In the genomic region with DNA sequence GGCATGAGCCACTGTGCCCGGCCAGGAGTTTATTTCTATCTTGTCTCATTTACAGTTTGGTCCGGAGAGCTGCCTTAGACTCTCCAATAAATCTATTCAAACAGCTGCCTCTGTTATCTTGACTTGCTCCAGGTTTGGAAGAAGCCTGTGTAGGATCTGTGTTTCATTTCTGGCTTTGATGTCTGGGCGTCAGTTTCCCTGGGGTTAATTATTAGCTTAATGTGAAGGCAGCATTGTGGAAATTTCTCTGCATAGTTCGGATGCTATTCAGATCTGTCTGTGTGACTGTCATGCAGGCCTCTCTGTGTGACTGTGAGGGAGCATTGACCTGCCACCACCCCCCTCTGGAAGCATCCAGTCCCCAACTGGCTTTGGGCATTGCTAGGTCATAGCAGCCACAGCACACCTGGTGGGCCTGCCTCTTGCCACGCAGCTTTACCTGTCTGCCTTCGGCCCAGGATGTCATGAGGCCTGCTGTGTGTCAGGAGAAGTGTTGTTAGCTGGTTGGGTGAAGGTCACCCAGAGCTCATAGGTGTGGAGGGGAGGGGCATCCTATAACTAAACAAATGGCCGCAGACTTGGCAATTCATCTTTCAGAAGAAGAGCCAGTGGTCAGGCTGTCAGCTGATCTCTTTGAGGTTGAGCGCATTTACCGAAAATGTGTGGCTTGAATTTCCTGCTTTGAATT, we compare ENCODE assay signal across 1 cellular context.
A peak's percentile ranks its signal among the peaks of the same experiment; 100 is the strongest.
TF ChIP-seq lines count a peak whose summit lies in the region.

No MANE protein-coding gene starts in this region.

TF ChIP-seq in HepG2, 621 proteins besides CTCF, POLR2A, EP300 and RAD21 (continues in another document):
- TF ChIP-seq CAMTA2 (CRISPR knock-in tag; IDR thresholded peaks at IDR 0.05; ENCODE audit: borderline replicate concordance) (no peak), ZNF790 (CRISPR knock-in tag; IDR thresholded peaks at IDR 0.05; ENCODE audit: borderline replicate concordance) (no peak), NBN (conservative IDR thresholded peaks at IDR 0.05) (no peak), ZNF354B (CRISPR knock-in tag; IDR thresholded peaks at IDR 0.05) (no peak), NR1H2 (CRISPR knock-in tag; IDR thresholded peaks at IDR 0.05; ENCODE audit: borderline replicate concordance, low read depth) (no peak), ZNF530 (CRISPR knock-in tag; IDR thresholded peaks at IDR 0.05; ENCODE audit: low read depth) (no peak), STAT5B (CRISPR knock-in tag; IDR thresholded peaks at IDR 0.05) (no peak; the same call in 1 of the 2 replicates), IKZF4 (CRISPR knock-in tag; IDR thresholded peaks at IDR 0.05; ENCODE audit: borderline replicate concordance, low read depth, not compliant biosample characterization) (no peak), ZNF562 (CRISPR knock-in tag; IDR thresholded peaks at IDR 0.05; ENCODE audit: borderline replicate concordance) (no peak), RFXANK (CRISPR knock-in tag; IDR thresholded peaks at IDR 0.05) (no peak), ATF1 (CRISPR knock-in tag; IDR thresholded peaks at IDR 0.05) (peak; percentile 57; the same call in 1 of the 2 replicates), SMYD3 (CRISPR knock-in tag; IDR thresholded peaks at IDR 0.05) (0 out of 2 replicates have a peak, but pooled peaks have one; percentile 18), KLF9 (CRISPR knock-in tag; IDR thresholded peaks at IDR 0.05; ENCODE audit: low read depth) (no peak), ZNF703 (CRISPR knock-in tag; IDR thresholded peaks at IDR 0.05; ENCODE audit: borderline replicate concordance) (no peak), KDM3A (CRISPR knock-in tag; IDR thresholded peaks at IDR 0.05; ENCODE audit: low read depth) (no peak)
- TF ChIP-seq, protein P1, sequence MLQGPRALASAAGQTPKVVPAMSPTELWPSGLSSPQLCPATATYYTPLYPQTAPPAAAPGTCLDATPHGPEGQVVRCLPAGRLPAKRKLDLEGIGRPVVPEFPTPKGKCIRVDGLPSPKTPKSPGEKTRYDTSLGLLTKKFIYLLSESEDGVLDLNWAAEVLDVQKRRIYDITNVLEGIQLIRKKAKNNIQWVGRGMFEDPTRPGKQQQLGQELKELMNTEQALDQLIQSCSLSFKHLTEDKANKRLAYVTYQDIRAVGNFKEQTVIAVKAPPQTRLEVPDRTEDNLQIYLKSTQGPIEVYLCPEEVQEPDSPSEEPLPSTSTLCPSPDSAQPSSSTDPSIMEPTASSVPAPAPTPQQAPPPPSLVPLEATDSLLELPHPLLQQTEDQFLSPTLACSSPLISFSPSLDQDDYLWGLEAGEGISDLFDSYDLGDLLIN (CRISPR knock-in tag; IDR thresholded peaks at IDR 0.05; ENCODE audit: borderline replicate concordance) = no peak
- TF ChIP-seq, protein P2, sequence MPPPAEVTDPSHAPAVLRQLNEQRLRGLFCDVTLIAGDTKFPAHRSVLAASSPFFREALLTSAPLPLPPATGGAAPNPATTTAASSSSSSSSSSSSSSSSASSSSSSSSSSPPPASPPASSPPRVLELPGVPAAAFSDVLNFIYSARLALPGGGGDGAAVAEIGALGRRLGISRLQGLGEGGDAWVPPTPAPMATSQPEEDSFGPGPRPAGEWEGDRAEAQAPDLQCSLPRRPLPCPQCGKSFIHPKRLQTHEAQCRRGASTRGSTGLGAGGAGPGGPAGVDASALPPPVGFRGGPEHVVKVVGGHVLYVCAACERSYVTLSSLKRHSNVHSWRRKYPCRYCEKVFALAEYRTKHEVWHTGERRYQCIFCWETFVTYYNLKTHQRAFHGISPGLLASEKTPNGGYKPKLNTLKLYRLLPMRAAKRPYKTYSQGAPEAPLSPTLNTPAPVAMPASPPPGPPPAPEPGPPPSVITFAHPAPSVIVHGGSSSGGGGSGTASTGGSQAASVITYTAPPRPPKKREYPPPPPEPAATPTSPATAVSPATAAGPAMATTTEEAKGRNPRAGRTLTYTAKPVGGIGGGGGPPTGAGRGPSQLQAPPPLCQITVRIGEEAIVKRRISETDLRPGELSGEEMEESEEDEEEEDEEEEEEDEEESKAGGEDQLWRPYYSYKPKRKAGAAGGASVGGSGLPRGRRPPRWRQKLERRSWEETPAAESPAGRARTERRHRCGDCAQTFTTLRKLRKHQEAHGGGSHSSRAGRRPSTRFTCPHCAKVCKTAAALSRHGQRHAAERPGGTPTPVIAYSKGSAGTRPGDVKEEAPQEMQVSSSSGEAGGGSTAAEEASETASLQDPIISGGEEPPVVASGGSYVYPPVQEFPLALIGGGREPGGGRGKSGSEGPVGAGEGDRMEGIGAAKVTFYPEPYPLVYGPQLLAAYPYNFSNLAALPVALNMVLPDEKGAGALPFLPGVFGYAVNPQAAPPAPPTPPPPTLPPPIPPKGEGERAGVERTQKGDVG (CRISPR knock-in tag; IDR thresholded peaks at IDR 0.05; ENCODE audit: borderline replicate concordance) = peak; percentile 65; the same call in 1 of the 2 replicates
- TF ChIP-seq, protein P3, sequence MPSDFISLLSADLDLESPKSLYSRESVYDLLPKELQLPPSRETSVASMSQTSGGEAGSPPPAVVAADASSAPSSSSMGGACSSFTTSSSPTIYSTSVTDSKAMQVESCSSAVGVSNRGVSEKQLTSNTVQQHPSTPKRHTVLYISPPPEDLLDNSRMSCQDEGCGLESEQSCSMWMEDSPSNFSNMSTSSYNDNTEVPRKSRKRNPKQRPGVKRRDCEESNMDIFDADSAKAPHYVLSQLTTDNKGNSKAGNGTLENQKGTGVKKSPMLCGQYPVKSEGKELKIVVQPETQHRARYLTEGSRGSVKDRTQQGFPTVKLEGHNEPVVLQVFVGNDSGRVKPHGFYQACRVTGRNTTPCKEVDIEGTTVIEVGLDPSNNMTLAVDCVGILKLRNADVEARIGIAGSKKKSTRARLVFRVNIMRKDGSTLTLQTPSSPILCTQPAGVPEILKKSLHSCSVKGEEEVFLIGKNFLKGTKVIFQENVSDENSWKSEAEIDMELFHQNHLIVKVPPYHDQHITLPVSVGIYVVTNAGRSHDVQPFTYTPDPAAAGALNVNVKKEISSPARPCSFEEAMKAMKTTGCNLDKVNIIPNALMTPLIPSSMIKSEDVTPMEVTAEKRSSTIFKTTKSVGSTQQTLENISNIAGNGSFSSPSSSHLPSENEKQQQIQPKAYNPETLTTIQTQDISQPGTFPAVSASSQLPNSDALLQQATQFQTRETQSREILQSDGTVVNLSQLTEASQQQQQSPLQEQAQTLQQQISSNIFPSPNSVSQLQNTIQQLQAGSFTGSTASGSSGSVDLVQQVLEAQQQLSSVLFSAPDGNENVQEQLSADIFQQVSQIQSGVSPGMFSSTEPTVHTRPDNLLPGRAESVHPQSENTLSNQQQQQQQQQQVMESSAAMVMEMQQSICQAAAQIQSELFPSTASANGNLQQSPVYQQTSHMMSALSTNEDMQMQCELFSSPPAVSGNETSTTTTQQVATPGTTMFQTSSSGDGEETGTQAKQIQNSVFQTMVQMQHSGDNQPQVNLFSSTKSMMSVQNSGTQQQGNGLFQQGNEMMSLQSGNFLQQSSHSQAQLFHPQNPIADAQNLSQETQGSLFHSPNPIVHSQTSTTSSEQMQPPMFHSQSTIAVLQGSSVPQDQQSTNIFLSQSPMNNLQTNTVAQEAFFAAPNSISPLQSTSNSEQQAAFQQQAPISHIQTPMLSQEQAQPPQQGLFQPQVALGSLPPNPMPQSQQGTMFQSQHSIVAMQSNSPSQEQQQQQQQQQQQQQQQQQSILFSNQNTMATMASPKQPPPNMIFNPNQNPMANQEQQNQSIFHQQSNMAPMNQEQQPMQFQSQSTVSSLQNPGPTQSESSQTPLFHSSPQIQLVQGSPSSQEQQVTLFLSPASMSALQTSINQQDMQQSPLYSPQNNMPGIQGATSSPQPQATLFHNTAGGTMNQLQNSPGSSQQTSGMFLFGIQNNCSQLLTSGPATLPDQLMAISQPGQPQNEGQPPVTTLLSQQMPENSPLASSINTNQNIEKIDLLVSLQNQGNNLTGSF (CRISPR knock-in tag; IDR thresholded peaks at IDR 0.05) = no peak
- TF ChIP-seq, protein P4, sequence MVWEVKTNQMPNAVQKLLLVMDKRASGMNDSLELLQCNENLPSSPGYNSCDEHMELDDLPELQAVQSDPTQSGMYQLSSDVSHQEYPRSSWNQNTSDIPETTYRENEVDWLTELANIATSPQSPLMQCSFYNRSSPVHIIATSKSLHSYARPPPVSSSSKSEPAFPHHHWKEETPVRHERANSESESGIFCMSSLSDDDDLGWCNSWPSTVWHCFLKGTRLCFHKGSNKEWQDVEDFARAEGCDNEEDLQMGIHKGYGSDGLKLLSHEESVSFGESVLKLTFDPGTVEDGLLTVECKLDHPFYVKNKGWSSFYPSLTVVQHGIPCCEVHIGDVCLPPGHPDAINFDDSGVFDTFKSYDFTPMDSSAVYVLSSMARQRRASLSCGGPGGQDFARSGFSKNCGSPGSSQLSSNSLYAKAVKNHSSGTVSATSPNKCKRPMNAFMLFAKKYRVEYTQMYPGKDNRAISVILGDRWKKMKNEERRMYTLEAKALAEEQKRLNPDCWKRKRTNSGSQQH (CRISPR knock-in tag; IDR thresholded peaks at IDR 0.05; ENCODE audit: low read depth) = no peak
- TF ChIP-seq, protein P5, sequence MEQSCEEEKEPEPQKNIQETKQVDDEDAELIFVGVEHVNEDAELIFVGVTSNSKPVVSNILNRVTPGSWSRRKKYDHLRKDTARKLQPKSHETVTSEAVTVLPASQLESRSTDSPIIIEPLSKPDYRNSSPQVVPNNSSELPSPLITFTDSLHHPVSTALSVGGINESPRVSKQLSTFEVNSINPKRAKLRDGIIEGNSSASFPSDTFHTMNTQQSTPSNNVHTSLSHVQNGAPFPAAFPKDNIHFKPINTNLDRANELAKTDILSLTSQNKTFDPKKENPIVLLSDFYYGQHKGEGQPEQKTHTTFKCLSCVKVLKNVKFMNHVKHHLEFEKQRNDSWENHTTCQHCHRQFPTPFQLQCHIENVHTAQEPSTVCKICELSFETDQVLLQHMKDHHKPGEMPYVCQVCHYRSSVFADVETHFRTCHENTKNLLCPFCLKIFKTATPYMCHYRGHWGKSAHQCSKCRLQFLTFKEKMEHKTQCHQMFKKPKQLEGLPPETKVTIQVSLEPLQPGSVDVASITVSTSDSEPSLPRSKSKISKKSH (CRISPR knock-in tag; IDR thresholded peaks at IDR 0.05; ENCODE audit: borderline replicate concordance) = no peak
- TF ChIP-seq, protein P6, sequence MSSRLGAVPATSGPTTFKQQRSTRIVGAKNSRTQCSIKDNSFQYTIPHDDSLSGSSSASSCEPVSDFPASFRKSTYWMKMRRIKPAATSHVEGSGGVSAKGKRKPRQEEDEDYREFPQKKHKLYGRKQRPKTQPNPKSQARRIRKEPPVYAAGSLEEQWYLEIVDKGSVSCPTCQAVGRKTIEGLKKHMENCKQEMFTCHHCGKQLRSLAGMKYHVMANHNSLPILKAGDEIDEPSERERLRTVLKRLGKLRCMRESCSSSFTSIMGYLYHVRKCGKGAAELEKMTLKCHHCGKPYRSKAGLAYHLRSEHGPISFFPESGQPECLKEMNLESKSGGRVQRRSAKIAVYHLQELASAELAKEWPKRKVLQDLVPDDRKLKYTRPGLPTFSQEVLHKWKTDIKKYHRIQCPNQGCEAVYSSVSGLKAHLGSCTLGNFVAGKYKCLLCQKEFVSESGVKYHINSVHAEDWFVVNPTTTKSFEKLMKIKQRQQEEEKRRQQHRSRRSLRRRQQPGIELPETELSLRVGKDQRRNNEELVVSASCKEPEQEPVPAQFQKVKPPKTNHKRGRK (CRISPR knock-in tag; IDR thresholded peaks at IDR 0.05) = no peak
- TF ChIP-seq, protein P7, sequence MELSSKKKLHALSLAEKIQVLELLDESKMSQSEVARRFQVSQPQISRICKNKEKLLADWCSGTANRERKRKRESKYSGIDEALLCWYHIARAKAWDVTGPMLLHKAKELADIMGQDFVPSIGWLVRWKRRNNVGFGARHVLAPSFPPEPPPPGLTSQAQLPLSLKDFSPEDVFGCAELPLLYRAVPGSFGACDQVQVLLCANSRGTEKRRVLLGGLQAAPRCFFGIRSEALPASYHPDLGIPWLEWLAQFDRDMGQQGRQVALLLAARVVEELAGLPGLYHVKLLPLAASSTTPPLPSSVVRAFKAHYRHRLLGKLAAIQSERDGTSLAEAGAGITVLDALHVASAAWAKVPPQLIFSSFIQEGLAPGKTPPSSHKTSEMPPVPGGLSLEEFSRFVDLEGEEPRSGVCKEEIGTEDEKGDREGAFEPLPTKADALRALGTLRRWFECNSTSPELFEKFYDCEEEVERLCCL (CRISPR knock-in tag; IDR thresholded peaks at IDR 0.05; ENCODE audit: borderline replicate concordance) = no peak
- TF ChIP-seq, protein P8, sequence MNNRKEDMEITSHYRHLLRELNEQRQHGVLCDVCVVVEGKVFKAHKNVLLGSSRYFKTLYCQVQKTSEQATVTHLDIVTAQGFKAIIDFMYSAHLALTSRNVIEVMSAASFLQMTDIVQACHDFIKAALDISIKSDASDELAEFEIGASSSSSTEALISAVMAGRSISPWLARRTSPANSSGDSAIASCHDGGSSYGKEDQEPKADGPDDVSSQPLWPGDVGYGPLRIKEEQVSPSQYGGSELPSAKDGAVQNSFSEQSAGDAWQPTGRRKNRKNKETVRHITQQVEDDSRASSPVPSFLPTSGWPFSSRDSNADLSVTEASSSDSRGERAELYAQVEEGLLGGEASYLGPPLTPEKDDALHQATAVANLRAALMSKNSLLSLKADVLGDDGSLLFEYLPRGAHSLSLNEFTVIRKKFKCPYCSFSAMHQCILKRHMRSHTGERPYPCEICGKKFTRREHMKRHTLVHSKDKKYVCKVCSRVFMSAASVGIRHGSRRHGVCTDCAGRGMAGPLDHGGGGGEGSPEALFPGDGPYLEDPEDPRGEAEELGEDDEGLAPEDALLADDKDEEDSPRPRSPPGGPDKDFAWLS (CRISPR knock-in tag; IDR thresholded peaks at IDR 0.05; ENCODE audit: borderline replicate concordance) = no peak
- TF ChIP-seq, protein P9, sequence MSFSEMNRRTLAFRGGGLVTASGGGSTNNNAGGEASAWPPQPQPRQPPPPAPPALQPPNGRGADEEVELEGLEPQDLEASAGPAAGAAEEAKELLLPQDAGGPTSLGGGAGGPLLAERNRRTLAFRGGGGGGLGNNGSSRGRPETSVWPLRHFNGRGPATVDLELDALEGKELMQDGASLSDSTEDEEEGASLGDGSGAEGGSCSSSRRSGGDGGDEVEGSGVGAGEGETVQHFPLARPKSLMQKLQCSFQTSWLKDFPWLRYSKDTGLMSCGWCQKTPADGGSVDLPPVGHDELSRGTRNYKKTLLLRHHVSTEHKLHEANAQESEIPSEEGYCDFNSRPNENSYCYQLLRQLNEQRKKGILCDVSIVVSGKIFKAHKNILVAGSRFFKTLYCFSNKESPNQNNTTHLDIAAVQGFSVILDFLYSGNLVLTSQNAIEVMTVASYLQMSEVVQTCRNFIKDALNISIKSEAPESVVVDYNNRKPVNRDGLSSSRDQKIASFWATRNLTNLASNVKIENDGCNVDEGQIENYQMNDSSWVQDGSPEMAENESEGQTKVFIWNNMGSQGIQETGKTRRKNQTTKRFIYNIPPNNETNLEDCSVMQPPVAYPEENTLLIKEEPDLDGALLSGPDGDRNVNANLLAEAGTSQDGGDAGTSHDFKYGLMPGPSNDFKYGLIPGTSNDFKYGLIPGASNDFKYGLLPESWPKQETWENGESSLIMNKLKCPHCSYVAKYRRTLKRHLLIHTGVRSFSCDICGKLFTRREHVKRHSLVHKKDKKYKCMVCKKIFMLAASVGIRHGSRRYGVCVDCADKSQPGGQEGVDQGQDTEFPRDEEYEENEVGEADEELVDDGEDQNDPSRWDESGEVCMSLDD (CRISPR knock-in tag; IDR thresholded peaks at IDR 0.05; ENCODE audit: borderline replicate concordance) = 0 out of 2 replicates have a peak, but pooled peaks have one; percentile 2
- TF ChIP-seq, protein P10, sequence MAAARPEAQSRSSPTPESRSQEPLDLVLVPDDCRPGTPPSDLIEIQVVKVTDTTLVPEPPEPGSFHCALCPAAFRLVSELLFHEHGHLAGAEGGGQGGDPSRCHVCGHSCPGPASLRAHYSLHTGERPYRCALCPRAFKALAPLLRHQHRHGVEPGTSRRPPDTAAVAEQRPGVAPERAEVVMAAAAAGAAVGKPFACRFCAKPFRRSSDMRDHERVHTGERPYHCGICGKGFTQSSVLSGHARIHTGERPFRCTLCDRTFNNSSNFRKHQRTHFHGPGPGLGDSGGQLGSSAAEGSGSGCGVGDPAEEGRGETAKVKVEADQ (CRISPR knock-in tag; IDR thresholded peaks at IDR 0.05; ENCODE audit: borderline replicate concordance) = no peak
